In the genomic region with DNA sequence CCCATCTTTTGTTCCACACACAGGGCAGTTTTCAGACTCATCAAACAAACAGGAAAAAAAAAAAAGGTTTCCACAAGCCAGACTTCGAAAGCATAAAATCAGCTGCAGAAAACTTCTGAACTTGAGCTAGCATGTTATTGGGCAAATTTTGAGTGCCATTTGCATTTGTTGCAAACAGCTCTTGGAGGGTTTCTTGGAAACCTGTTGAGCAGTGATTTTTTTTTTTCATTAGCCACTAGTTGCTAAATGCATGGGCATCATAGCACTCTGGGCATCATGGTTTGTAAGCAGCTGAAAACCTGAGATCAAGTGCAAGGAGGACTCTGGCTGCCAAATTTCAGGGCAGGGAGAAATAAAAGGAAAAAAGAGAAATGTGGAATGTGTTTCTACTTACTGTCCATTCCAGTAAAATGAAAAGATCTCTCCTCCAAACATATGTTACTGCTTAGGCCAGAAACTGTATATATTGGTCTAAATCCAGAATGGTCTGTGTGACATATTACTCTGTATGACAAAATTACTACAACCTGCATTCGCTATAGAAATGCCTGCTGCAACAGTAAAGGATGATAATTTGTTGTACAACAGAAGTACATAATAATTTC, we compare ENCODE assay signal across 17 cellular contexts.
DNase-seq lines count a peak whose midpoint lies in the region; ATAC-seq and TF ChIP-seq lines count a peak whose summit lies in the region.
"Had no signal": no experiment of that assay in that cellular context is flagged by ENCODE, and none has a peak within 500 bp of the region (broad histone marks: within the 10 kb centered on the region; RNA-seq: fewer than 3 reads in every experiment).

No MANE protein-coding gene starts in this region.

- TF ChIP-seq CTCF in heart left ventricle (IDR thresholded peaks at IDR 0.05) (no peak), thyroid gland (IDR thresholded peaks at IDR 0.05) (no peak)

- H3K4me1 ChIP-seq in heart left ventricle: peaks cover 0 to 18% (median 2%) of the 10 kb centered on the region in 12 donors
- no peaks in the 10 kb centered on the region for H3K4me1 ChIP-seq in adipocyte (ENCODE audit: control insufficient read depth, insufficient read depth, low read length)
- H3K4me1 ChIP-seq in thyroid gland: peaks cover 6 to 38% of the 10 kb centered on the region in 2 donors

- DNase-seq in heart left ventricle (no peak), cardiac septum (ENCODE audit: low spot score) (no peak), adipocyte (ENCODE audit: low read depth) (peak; percentile 66), fibroblast of peridontal ligament (ENCODE audit: extremely low read depth) (peak; percentile 40), thyroid gland (peak; percentile 14 to 54), head of caudate nucleus (no peak), CD1c-positive myeloid dendritic cell (ENCODE audit: extremely low spot score) (no peak)
- DNase-seq: ACHN; C1 segment of cervical spinal cord; CD4-positive, alpha-beta memory T cell; DMS79; GOT3; H9; HFFc6 had no signal

- H3K9me3 ChIP-seq in heart left ventricle (no peaks in the 10 kb centered on the region), adipocyte (ENCODE audit: control insufficient read depth, low read length) (no peaks in the 10 kb centered on the region), thyroid gland (no peaks in the 10 kb centered on the region)

- no peaks in the 10 kb centered on the region for H3K27me3 ChIP-seq in heart left ventricle
- peaks cover 46% of the 10 kb centered on the region for H3K27me3 ChIP-seq in adipocyte (replicated peaks; ENCODE audit: control insufficient read depth, insufficient read depth, low read length)
- no peaks in the 10 kb centered on the region for H3K27me3 ChIP-seq in thyroid gland

- H3K9ac ChIP-seq in adipocyte (ENCODE audit: low read length): no peak overlapping the region

- no peak overlapping the region for H3K4me3 ChIP-seq in heart left ventricle
- no peak overlapping the region for H3K4me3 ChIP-seq in adipocyte (ENCODE audit: low read length)
- no peak overlapping the region for H3K4me3 ChIP-seq in thyroid gland (replicated peaks in 1 of 3)
- H3K4me3 ChIP-seq: GM12878 had no signal

- no peak for TF ChIP-seq POLR2A in heart left ventricle (IDR thresholded peaks at IDR 0.05)
- TF ChIP-seq POLR2A in thyroid gland (IDR thresholded peaks at IDR 0.05): no peak

- H3K36me3 ChIP-seq in heart left ventricle (no peaks in the 10 kb centered on the region), adipocyte (ENCODE audit: control insufficient read depth, insufficient read depth, low read length, severe bottlenecking) (no peaks in the 10 kb centered on the region), thyroid gland (no peaks in the 10 kb centered on the region)

- intact Hi-C loops in heart left ventricle (cut with DNase I): no loop called here
- intact Hi-C loops in cardiac septum (cut with DNase I): loop anchor here (5.0 kb wide), 1 partner anchor 37 kb away; no protein-coding TSS in a partner anchor
- intact Hi-C loops in thyroid gland (cut with DNase I): no loop called here
- intact Hi-C loops in head of caudate nucleus (cut with DNase I): no loop called here

- H3K27ac ChIP-seq in heart left ventricle: peak overlapping the region in 7 of 12 donors; percentile 18 to 84 (median 73)
- H3K27ac ChIP-seq in thyroid gland: peak overlapping the region in 2 of 3 donors; percentile 24 to 32
- H3K27ac ChIP-seq: HL-60 had no signal

- WGBS in heart left ventricle, 4 donors: 55 to 57% (median 56%) methylated on average over 2 of the region's 2 CpGs
- WGBS in thyroid gland, 2 donors: 51 to 78% methylated on average over 2 of the region's 2 CpGs

- ATAC-seq in heart left ventricle (no peak), HG02981 (IDR thresholded peaks at IDR 0.05; ENCODE audit: unreplicated experiment) (no peak)
- ATAC-seq: GM12878 had no signal

Comparison
In these comparisons a context has a peak if more than half of its experiments do, and no peak if none do; other contexts are left out.
1. DNase-seq: peak in adipocyte (single experiment), fibroblast of peridontal ligament (single experiment) and thyroid gland (2 of 2); none in heart left ventricle (0 of 5), cardiac septum (single experiment), head of caudate nucleus (0 of 42) and CD1c-positive myeloid dendritic cell (single experiment).